16 cellular contexts compared by ENCODE assay signal in the genomic region with DNA sequence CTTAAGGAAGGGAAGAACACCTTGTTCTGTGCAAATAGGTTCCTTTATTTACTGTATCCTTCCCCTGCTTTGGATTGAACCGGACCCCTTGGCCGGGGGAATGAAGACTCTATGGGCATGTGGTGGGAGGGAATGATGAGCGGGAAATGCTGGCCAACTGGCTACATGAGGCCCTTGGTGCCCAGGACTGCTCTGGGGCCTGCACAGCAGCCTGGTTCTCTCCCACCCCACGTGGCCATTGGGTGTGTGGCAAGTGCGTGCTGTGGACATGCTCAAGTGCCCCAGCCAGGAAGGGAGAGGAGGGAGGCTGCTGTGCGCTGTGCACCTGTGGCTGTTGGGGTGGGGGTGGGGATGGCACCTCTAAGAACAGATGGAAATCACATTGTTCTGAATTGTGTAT.
A peak's percentile ranks its signal among the peaks of the same experiment; 100 is the strongest.
DNase-seq lines count a peak whose midpoint lies in the region; ATAC-seq and TF ChIP-seq lines count a peak whose summit lies in the region.
"Had no signal": no experiment of that assay in that cellular context is flagged by ENCODE, and none has a peak within 500 bp of the region (broad histone marks: within the 10 kb centered on the region; RNA-seq: fewer than 3 reads in every experiment).

No MANE protein-coding gene starts in this region.

- no peak for TF ChIP-seq EP300 in SK-N-SH (IDR thresholded peaks at IDR 0.05; ENCODE audit: borderline replicate concordance in 1 of 2, low read depth in 1 of 2, low read length in 1 of 2)

- H3K36me3 Mint-ChIP-seq in mesothelial cell of epicardium, result no peaks in the 10 kb centered on the region
- no peaks in the 10 kb centered on the region for H3K36me3 Mint-ChIP-seq in activated CD8-positive, alpha-beta memory T cell treated with anti-CD3 and anti-CD28 coated beads, Interleukin-2, amount 10 ng/mL, durations not matched to agents 7 days and 5 days
- H3K36me3 Mint-ChIP-seq: IgD-negative memory B cell had no signal

- H3K9ac ChIP-seq in SK-N-SH, result no peak overlapping the region
- H3K9ac ChIP-seq: BLaER1 treated with 17β-estradiol and CSF1 and Interleukin-3, amounts not matched to agents 10 nM and 100 nM had no signal

- intact Hi-C loops in right cardiac atrium (cut with DNase I) (no loop called here), left cardiac atrium (cut with DNase I) (no loop called here)

- H3K4me3 ChIP-seq in right cardiac atrium (ENCODE audit: low read length), result no peak overlapping the region
- H3K4me3 ChIP-seq in SK-N-SH (ENCODE audit: low read depth in 2 of 2, low read length in 1 of 2), result no peak overlapping the region
- H3K4me3 ChIP-seq: BLaER1 treated with 17β-estradiol and CSF1 and Interleukin-3, amounts not matched to agents 10 nM and 100 nM had no signal

- no peak overlapping the region for H2AFZ ChIP-seq in SK-N-SH (ENCODE audit: low read depth)

- no peak overlapping the region for H3K4me3 Mint-ChIP-seq in mesothelial cell of epicardium
- no peak overlapping the region for H3K4me3 Mint-ChIP-seq in activated CD8-positive, alpha-beta memory T cell treated with anti-CD3 and anti-CD28 coated beads, Interleukin-2, amount 10 ng/mL, durations not matched to agents 7 days and 5 days
- H3K4me3 Mint-ChIP-seq: CD4-positive, alpha-beta T cell; HFFc6; IgD-negative memory B cell had no signal

- POLR2A ChIA-PET in SK-N-SH (lab: Yijun Ruan, JAX), result no interaction called here

- H3K27ac ChIP-seq in right cardiac atrium (ENCODE audit: low read length) (no peak overlapping the region), SK-N-SH (ENCODE audit: low read depth in 2 of 2, low read length in 1 of 2) (no peak overlapping the region)
- H3K27ac ChIP-seq: BLaER1 treated with 17β-estradiol and CSF1 and Interleukin-3, amounts not matched to agents 10 nM and 100 nM had no signal

- CTCF ChIA-PET in SK-N-SH (lab: Yijun Ruan, JAX), result interaction anchor here (0.6 to 1.5 kb wide), 2 partner anchors 10 to 52 kb away, joined by 3 to 5 read pairs; no protein-coding TSS in a partner anchor
- CTCF ChIA-PET in activated CD8-positive, alpha-beta memory T cell treated with anti-CD3 and anti-CD28 coated beads, Interleukin-2, amount 10 ng/mL, durations not matched to agents 7 days and 5 days (lab: Charles Lee), result no interaction called here

- H3K9me2 ChIP-seq in SK-N-SH, result no peaks in the 10 kb centered on the region

- ATAC-seq in right cardiac atrium (no peak), left cardiac atrium (no peak)
- ATAC-seq in activated CD8-positive, alpha-beta memory T cell treated with anti-CD3 and anti-CD28 coated beads, Interleukin-2, amount 10 ng/mL, durations not matched to agents 7 days and 5 days, result no peak

- H3K4me1 ChIP-seq in right cardiac atrium (ENCODE audit: control insufficient read depth, insufficient read depth, low read length), result no peaks in the 10 kb centered on the region
- H3K4me1 ChIP-seq in SK-N-SH (ENCODE audit: control insufficient read depth in 1 of 2, insufficient read depth in 2 of 2, low read depth in 1 of 2, low read length in 1 of 2), result no peaks in the 10 kb centered on the region

- H3K9me3 Mint-ChIP-seq in mesothelial cell of epicardium, result no peaks in the 10 kb centered on the region
- H3K9me3 Mint-ChIP-seq in activated CD8-positive, alpha-beta memory T cell treated with anti-CD3 and anti-CD28 coated beads, Interleukin-2, amount 10 ng/mL, durations not matched to agents 7 days and 5 days (ENCODE audit: low read depth), result peaks cover 6% of the 10 kb centered on the region

- no peaks in the 10 kb centered on the region for H3K36me3 ChIP-seq in SK-N-SH (replicated peaks in 1 of 2; ENCODE audit: control insufficient read depth in 1 of 2, insufficient read depth in 2 of 2, low read length in 1 of 2)
- H3K36me3 ChIP-seq: BLaER1 treated with 17β-estradiol and CSF1 and Interleukin-3, amounts not matched to agents 10 nM and 100 nM had no signal

- H3K4me1 Mint-ChIP-seq in mesothelial cell of epicardium, result no peaks in the 10 kb centered on the region
- H3K4me1 Mint-ChIP-seq in activated CD8-positive, alpha-beta memory T cell treated with anti-CD3 and anti-CD28 coated beads, Interleukin-2, amount 10 ng/mL, durations not matched to agents 7 days and 5 days, result no peaks in the 10 kb centered on the region

- 87% methylated on average over 6 of the region's 6 CpGs for WGBS in right cardiac atrium
- 61% methylated on average over 6 of the region's 6 CpGs for WGBS in SK-N-SH (ENCODE audit: low lambda C conversion rate)

- H3K27ac Mint-ChIP-seq in mesothelial cell of epicardium, result no peak overlapping the region
- H3K27ac Mint-ChIP-seq in activated CD8-positive, alpha-beta memory T cell treated with anti-CD3 and anti-CD28 coated beads, Interleukin-2, amount 10 ng/mL, durations not matched to agents 7 days and 5 days, result no peak overlapping the region
- H3K27ac Mint-ChIP-seq: CD4-positive, alpha-beta T cell; HFFc6; IgD-negative memory B cell had no signal

- DNase-seq in right cardiac atrium (peak in 2 of 3 donors; percentile 23 to 26), left cardiac atrium (no peak), NAMALWA (ENCODE audit: low spot score) (peak; percentile 9), left kidney (ENCODE audit: low read depth, low spot score) (peak; percentile 3), mesothelial cell of epicardium (ENCODE audit: low spot score in 2 of 2, unreplicated experiment in 2 of 2) (no peak), SK-N-SH (no peak)
- DNase-seq in activated CD8-positive, alpha-beta memory T cell treated with anti-CD3 and anti-CD28 coated beads, Interleukin-2, amount 10 ng/mL, durations not matched to agents 7 days and 5 days, result no peak
- DNase-seq: 8988T; AML-193; CD4-positive, alpha-beta T cell; DND-41; GDM1; HCEC 1CT; HFFc6 had no signal

- no peaks in the 10 kb centered on the region for H4K20me1 ChIP-seq in SK-N-SH (ENCODE audit: insufficient read depth)
- H4K20me1 ChIP-seq: BLaER1 treated with 17β-estradiol and CSF1 and Interleukin-3, amounts not matched to agents 10 nM and 100 nM had no signal

- no peaks in the 10 kb centered on the region for H3K79me2 ChIP-seq in SK-N-SH (ENCODE audit: insufficient read depth)

- no peaks in the 10 kb centered on the region for H3K27me3 Mint-ChIP-seq in mesothelial cell of epicardium (ENCODE audit: low read depth)
- H3K27me3 Mint-ChIP-seq in activated CD8-positive, alpha-beta memory T cell treated with anti-CD3 and anti-CD28 coated beads, Interleukin-2, amount 10 ng/mL, durations not matched to agents 7 days and 5 days, result no peaks in the 10 kb centered on the region
- H3K27me3 Mint-ChIP-seq: CD4-positive, alpha-beta T cell; IgD-negative memory B cell had no signal

- no peak overlapping the region for H3K4me2 ChIP-seq in SK-N-SH

- no peak for TF ChIP-seq CTCF in mesothelial cell of epicardium (IDR thresholded peaks at IDR 0.05; ENCODE audit: unreplicated experiment)
- TF ChIP-seq CTCF in SK-N-SH (IDR thresholded peaks at IDR 0.05), result no peak

- TF ChIP-seq RAD21 in SK-N-SH (IDR thresholded peaks at IDR 0.05; ENCODE audit: low read length), result no peak

- H3F3A ChIP-seq in SK-N-SH (replicated peaks; ENCODE audit: insufficient read depth), result no peaks in the 10 kb centered on the region

- H3K9me3 ChIP-seq in right cardiac atrium (ENCODE audit: control insufficient read depth, low read length) (no peaks in the 10 kb centered on the region), SK-N-SH (no peaks in the 10 kb centered on the region)
- H3K9me3 ChIP-seq: BLaER1 treated with 17β-estradiol and CSF1 and Interleukin-3, amounts not matched to agents 10 nM and 100 nM had no signal

- no peaks in the 10 kb centered on the region for H3K27me3 ChIP-seq in right cardiac atrium (ENCODE audit: control insufficient read depth, insufficient read depth)
- H3K27me3 ChIP-seq in SK-N-SH (ENCODE audit: insufficient read depth), result no peaks in the 10 kb centered on the region
- H3K27me3 ChIP-seq: BLaER1 treated with 17β-estradiol and CSF1 and Interleukin-3, amounts not matched to agents 10 nM and 100 nM had no signal

TF ChIP-seq in SK-N-SH, 30 proteins besides CTCF, POLR2A, EP300 and RAD21 (continues in another document):
- no peak for TF ChIP-seq POLR2AphosphoS5 (IDR thresholded peaks at IDR 0.05; ENCODE audit: low read depth, low read length)
- no peak for TF ChIP-seq JUND (IDR thresholded peaks at IDR 0.05)
- no peak for TF ChIP-seq NRF1 (IDR thresholded peaks at IDR 0.05; ENCODE audit: low read depth, low read length)
- no peak for TF ChIP-seq CHD2 (IDR thresholded peaks at IDR 0.05; ENCODE audit: low read length, partially characterized antibody)
- TF ChIP-seq MXI1 (IDR thresholded peaks at IDR 0.05; ENCODE audit: low read depth, low read length), result no peak
- TF ChIP-seq, protein P1, sequence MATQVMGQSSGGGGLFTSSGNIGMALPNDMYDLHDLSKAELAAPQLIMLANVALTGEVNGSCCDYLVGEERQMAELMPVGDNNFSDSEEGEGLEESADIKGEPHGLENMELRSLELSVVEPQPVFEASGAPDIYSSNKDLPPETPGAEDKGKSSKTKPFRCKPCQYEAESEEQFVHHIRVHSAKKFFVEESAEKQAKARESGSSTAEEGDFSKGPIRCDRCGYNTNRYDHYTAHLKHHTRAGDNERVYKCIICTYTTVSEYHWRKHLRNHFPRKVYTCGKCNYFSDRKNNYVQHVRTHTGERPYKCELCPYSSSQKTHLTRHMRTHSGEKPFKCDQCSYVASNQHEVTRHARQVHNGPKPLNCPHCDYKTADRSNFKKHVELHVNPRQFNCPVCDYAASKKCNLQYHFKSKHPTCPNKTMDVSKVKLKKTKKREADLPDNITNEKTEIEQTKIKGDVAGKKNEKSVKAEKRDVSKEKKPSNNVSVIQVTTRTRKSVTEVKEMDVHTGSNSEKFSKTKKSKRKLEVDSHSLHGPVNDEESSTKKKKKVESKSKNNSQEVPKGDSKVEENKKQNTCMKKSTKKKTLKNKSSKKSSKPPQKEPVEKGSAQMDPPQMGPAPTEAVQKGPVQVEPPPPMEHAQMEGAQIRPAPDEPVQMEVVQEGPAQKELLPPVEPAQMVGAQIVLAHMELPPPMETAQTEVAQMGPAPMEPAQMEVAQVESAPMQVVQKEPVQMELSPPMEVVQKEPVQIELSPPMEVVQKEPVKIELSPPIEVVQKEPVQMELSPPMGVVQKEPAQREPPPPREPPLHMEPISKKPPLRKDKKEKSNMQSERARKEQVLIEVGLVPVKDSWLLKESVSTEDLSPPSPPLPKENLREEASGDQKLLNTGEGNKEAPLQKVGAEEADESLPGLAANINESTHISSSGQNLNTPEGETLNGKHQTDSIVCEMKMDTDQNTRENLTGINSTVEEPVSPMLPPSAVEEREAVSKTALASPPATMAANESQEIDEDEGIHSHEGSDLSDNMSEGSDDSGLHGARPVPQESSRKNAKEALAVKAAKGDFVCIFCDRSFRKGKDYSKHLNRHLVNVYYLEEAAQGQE (IDR thresholded peaks at IDR 0.05; ENCODE audit: low read depth, low read length), result no peak
- no peak for TF ChIP-seq RXRA (IDR thresholded peaks at IDR 0.05; ENCODE audit: borderline replicate concordance, low read depth)
- TF ChIP-seq MEF2A (IDR thresholded peaks at IDR 0.05; ENCODE audit: borderline replicate concordance, low read depth), result no peak
- no peak for TF ChIP-seq YY1 (IDR thresholded peaks at IDR 0.05; ENCODE audit: low read depth)

Comparison
In these comparisons a context has a peak if more than half of its experiments do, and no peak if none do; other contexts are left out.
1. DNase-seq: peak in right cardiac atrium (2 of 3), NAMALWA (single experiment) and left kidney (single experiment); none in left cardiac atrium (single experiment), mesothelial cell of epicardium (0 of 2), SK-N-SH (single experiment) and activated CD8-positive, alpha-beta memory T cell treated with anti-CD3 and anti-CD28 coated beads, Interleukin-2, amount 10 ng/mL, durations not matched to agents 7 days and 5 days (single experiment).